ENCODE assay signal across 20 cellular contexts in genomic region chr13:93687261-93687660, GRCh38.
"Had no signal": no experiment of that assay in that cellular context is flagged by ENCODE, and none has a peak within 500 bp of the region (broad histone marks: within the 10 kb centered on the region; RNA-seq: fewer than 3 reads in every experiment).

No MANE protein-coding gene starts in this region.

- FAIRE-seq: endothelial cell of umbilical vein, kidney had no signal

- DNase-seq: activated CD4-positive, alpha-beta T cell treated with anti-CD3 and anti-CD28 coated beads for 1 hour; activated gamma-delta T cell treated with Interleukin-2 at 50 U/mL for 16 hours; adrenal gland; dermis blood vessel endothelial cell; effector memory CD4-positive, alpha-beta T cell; gastrocnemius medialis; head of caudate nucleus; kidney; nephron progenitor cell; nucleus accumbens; sigmoid colon; spleen; stimulated activated CD4-positive, alpha-beta T cell treated with anti-CD3 and anti-CD28 coated beads, Interleukin-4, amount 100 ng/mL, for 4 hours; T-helper 2 cell; WERI-Rb-1 had no signal

- H3K36me3 ChIP-seq: adrenal gland, cardiac muscle cell, esophagus muscularis mucosa, gastrocnemius medialis, sigmoid colon, spleen, thoracic aorta, WERI-Rb-1 had no signal

- H3K9me3 ChIP-seq: adrenal gland, esophagus muscularis mucosa, gastrocnemius medialis, sigmoid colon, spleen, thoracic aorta had no signal

- H3K27me3 ChIP-seq: adrenal gland, cardiac muscle cell, esophagus muscularis mucosa, gastrocnemius medialis, sigmoid colon, spleen had no signal

- H3K4me1 ChIP-seq: adrenal gland, esophagus muscularis mucosa, gastrocnemius medialis, spleen had no signal

- H3K4me3 ChIP-seq: adrenal gland, cardiac muscle cell, esophagus muscularis mucosa, gastrocnemius medialis, lung, sigmoid colon, spleen, thoracic aorta had no signal

- H3K27ac ChIP-seq: adrenal gland, cardiac muscle cell, esophagus muscularis mucosa, gastrocnemius medialis, sigmoid colon, spleen, thoracic aorta, WERI-Rb-1 had no signal
